10 cellular contexts compared by ENCODE assay signal in the genomic region with DNA sequence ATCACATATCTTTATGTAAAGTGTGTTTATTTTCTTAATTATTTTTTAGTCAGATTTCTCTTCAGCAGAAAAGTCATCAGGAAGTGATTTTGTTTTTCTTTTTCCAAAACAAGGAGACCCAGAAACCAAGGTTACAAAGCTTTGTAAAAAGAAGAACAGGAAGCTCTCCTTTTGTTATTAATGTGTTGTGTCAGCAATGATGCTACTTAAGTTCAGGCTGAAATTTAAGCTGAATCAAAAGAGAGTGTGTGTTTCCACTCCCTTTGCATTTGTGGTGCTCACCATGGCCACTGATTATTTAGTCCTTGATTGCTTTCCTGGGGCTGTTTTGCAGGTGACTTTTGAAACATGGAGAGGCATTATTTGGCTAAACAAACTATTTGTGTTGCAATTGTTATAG.
A peak's percentile ranks its signal among the peaks of the same experiment; 100 is the strongest.
DNase-seq lines count a peak whose midpoint lies in the region; FAIRE-seq and TF ChIP-seq lines count a peak whose summit lies in the region.
"Had no signal": no experiment of that assay in that cellular context is flagged by ENCODE, and none has a peak within 500 bp of the region (broad histone marks: within the 10 kb centered on the region; RNA-seq: fewer than 3 reads in every experiment).

No MANE protein-coding gene starts in this region.

- H3K36me3 Mint-ChIP-seq in activated naive CD4-positive, alpha-beta T cell treated with anti-CD3 and anti-CD28 coated beads, Interleukin-2, amount 50 U/mL, for 24 hours: no peaks in the 10 kb centered on the region

- no peaks in the 10 kb centered on the region for H3K36me3 ChIP-seq in transverse colon

- H3K4me1 ChIP-seq in transverse colon: peaks cover 0 to 10% (median 0%) of the 10 kb centered on the region in 4 donors

- intact Hi-C loops in transverse colon (cut with DNase I; ENCODE audit: low total_unique reads): no loop called here

- peak overlapping the region; percentile 9 to 76 (median 50) for H3K27ac ChIP-seq in transverse colon

- TF ChIP-seq CTCF in NB4 (IDR thresholded peaks at IDR 0.05; ENCODE audit: low read depth, low read length) (no peak), transverse colon (IDR thresholded peaks at IDR 0.05) (no peak)

- peaks cover 56% of the 10 kb centered on the region for H3K4me1 Mint-ChIP-seq in activated naive CD4-positive, alpha-beta T cell treated with anti-CD3 and anti-CD28 coated beads, Interleukin-2, amount 50 U/mL, for 24 hours

- H3K4me3 ChIP-seq in NB4 (ENCODE audit: low read depth, low read length) (no peak overlapping the region), transverse colon (no peak overlapping the region)

- no peaks in the 10 kb centered on the region for H3K9me3 Mint-ChIP-seq in activated naive CD4-positive, alpha-beta T cell treated with anti-CD3 and anti-CD28 coated beads, Interleukin-2, amount 50 U/mL, for 24 hours

- peak overlapping the region; percentile 83 for H3K4me3 Mint-ChIP-seq in activated naive CD4-positive, alpha-beta T cell treated with anti-CD3 and anti-CD28 coated beads, Interleukin-2, amount 50 U/mL, for 24 hours
- H3K4me3 Mint-ChIP-seq: endodermal cell had no signal

- FAIRE-seq in endometrium (lab: Jason Lieb, UNC): peak; percentile 90

- no peaks in the 10 kb centered on the region for H3K27me3 Mint-ChIP-seq in activated naive CD4-positive, alpha-beta T cell treated with anti-CD3 and anti-CD28 coated beads, Interleukin-2, amount 50 U/mL, for 24 hours

- no peak for TF ChIP-seq EP300 in transverse colon (IDR thresholded peaks at IDR 0.05; ENCODE audit: low read depth)

- in situ Hi-C loops in transverse colon (cut with MboI; ENCODE audit: low pct_ligation_motif_present in 1 of 4, low pct_unique_long_range_greater_than_20kb in 1 of 4, low sequenced_read_pairs in 3 of 4): no loop called here

- peak overlapping the region; percentile 68 for H3K27ac Mint-ChIP-seq in activated naive CD4-positive, alpha-beta T cell treated with anti-CD3 and anti-CD28 coated beads, Interleukin-2, amount 50 U/mL, for 24 hours
- H3K27ac Mint-ChIP-seq: endodermal cell had no signal

- TF ChIP-seq POLR2A in NB4 (IDR thresholded peaks at IDR 0.05; ENCODE audit: extremely low read depth, insufficient read length) (no peak), transverse colon (IDR thresholded peaks at IDR 0.05) (no peak)

- H3K27me3 ChIP-seq in transverse colon: no peaks in the 10 kb centered on the region

- H3K9me3 ChIP-seq in transverse colon: no peaks in the 10 kb centered on the region

- no peak for DNase-seq in activated naive CD4-positive, alpha-beta T cell (lab: John Stamatoyannopoulos, UW)
- DNase-seq in NB4 (ENCODE audit: low read depth) (peak; percentile 40), transverse colon (no peak), COLO829 (ENCODE audit: low spot score) (no peak), OCI-M1 (lab: John Stamatoyannopoulos, UW) (no peak), H4 (ENCODE audit: low spot score) (no peak)
- DNase-seq: endodermal cell, NCI-H1092 had no signal
